ENCODE assay signal across 9 cellular contexts in genomic region chr6:111602481-111603404, GRCh38. TPM values are rescaled to one million over a fixed set of nuclear protein-coding genes. Genes with fewer than 3 reads are reported as not detected.
DNase-seq lines count a peak whose midpoint lies in the region; ATAC-seq, FAIRE-seq and TF ChIP-seq lines count a peak whose summit lies in the region.
"Had no signal": no experiment of that assay in that cellular context is flagged by ENCODE, and none has a peak within 500 bp of the region (broad histone marks: within the 10 kb centered on the region; RNA-seq: fewer than 3 reads in every experiment).

No MANE protein-coding gene starts in this region.

- no peak for TF ChIP-seq POLR2A in GM12878 (IDR thresholded peaks at IDR 0.05; ENCODE audit: low read depth, low read length)

- FAIRE-seq in GM12878 (lab: Jason Lieb, UNC): no peak

- TF ChIP-seq RAD21 in GM12878 (IDR thresholded peaks at IDR 0.05; ENCODE audit: insufficient read depth, low read depth, low read length): no peak

- H3K27ac Mint-ChIP-seq in GM23338: peak overlapping the region; percentile 17
- no peak overlapping the region for H3K27ac Mint-ChIP-seq in activated CD4-positive, alpha-beta memory T cell treated with anti-CD3 and anti-CD28 coated beads, Interleukin-2, amount 10 ng/mL, durations not matched to agents 7 days and 5 days

- RAD21 ChIA-PET in GM12878 (lab: Charles Lee; ENCODE audit: unreplicated experiment): interaction anchor here (1.1 to 1.6 kb wide), 2 partner anchors 118 to 344 kb away, joined by 3 read pairs; a partner anchor contains a TSS

- POLR2A ChIA-PET in GM12878 (lab: Charles Lee): no interaction called here
- POLR2A ChIA-PET in activated CD4-positive, alpha-beta memory T cell treated with anti-CD3 and anti-CD28 coated beads, Interleukin-2, amount 10 ng/mL, durations not matched to agents 7 days and 5 days (lab: Charles Lee): interaction anchor here (0.9 to 4.8 kb wide), 2 partner anchors 118 to 344 kb away, joined by 3 to 80 read pairs; partner anchors contain the start of gene REV3L

- H3K9me3 Mint-ChIP-seq in GM23338: no peaks in the 10 kb centered on the region
- H3K9me3 Mint-ChIP-seq in activated CD4-positive, alpha-beta memory T cell treated with anti-CD3 and anti-CD28 coated beads, Interleukin-2, amount 10 ng/mL, durations not matched to agents 7 days and 5 days: no peaks in the 10 kb centered on the region
- H3K9me3 Mint-ChIP-seq: naive B cell had no signal

- ATAC-seq in GM23338 (no peak), GM12878 (no peak), GM21723 (IDR thresholded peaks at IDR 0.05; ENCODE audit: unreplicated experiment) (no peak)

- H3K79me2 ChIP-seq in GM23338 (replicated peaks; ENCODE audit: insufficient read depth) (peaks cover 15% of the 10 kb centered on the region), GM12878 (ENCODE audit: control insufficient read depth, insufficient read depth, low read length) (peaks cover 35% of the 10 kb centered on the region)

- CTCF ChIA-PET in GM12878 (lab: Yijun Ruan, JAX): interaction anchor here (0.6 to 1.8 kb wide), 3 partner anchors 124 to 643 kb away, joined by 3 to 5 read pairs (median 4); no protein-coding TSS in a partner anchor
- CTCF ChIA-PET in activated CD4-positive, alpha-beta memory T cell treated with anti-CD3 and anti-CD28 coated beads, Interleukin-2, amount 10 ng/mL, durations not matched to agents 7 days and 5 days (lab: Charles Lee): interaction anchor here (1.8 kb wide), 1 partner anchor 440 kb away, joined by 4 read pairs; no protein-coding TSS in a partner anchor

- no peaks in the 10 kb centered on the region; the same call in 2 of the 3 replicates for H3K36me3 Mint-ChIP-seq in GM23338 (ENCODE audit: low read depth)
- peaks cover 19% of the 10 kb centered on the region for H3K36me3 Mint-ChIP-seq in activated CD4-positive, alpha-beta memory T cell treated with anti-CD3 and anti-CD28 coated beads, Interleukin-2, amount 10 ng/mL, durations not matched to agents 7 days and 5 days (ENCODE audit: low read depth)

- H3K4me2 ChIP-seq in GM23338 (peak overlapping the region; percentile 84), GM12878 (ENCODE audit: control insufficient read depth, insufficient read depth) (peak overlapping the region; percentile 89)

- TF ChIP-seq CTCF in GM23338 (conservative IDR thresholded peaks at IDR 0.05; ENCODE audit: low read depth in 2 of 2) (no peak), GM12878 (IDR thresholded peaks at IDR 0.05 in 2 of 3, conservative IDR thresholded peaks at IDR 0.05 in 1 of 3; ENCODE audit: control insufficient read depth in 2 of 3, extremely low read depth in 1 of 3, insufficient read depth in 1 of 3, low read depth in 3 of 3, low read length in 3 of 3) (no peak)

- H3K27ac ChIP-seq in GM23338 (ENCODE audit: low read depth) (no peak overlapping the region), GM12878 (ENCODE audit: control insufficient read depth, insufficient read depth) (peak overlapping the region; percentile 10; the same call in 1 of the 2 replicates)

- H3K9me2 ChIP-seq in GM23338 (ENCODE audit: insufficient read depth): no peaks in the 10 kb centered on the region

- H4K20me1 ChIP-seq in GM23338 (replicated peaks; ENCODE audit: insufficient read depth) (0 out of 2 replicates have a peak, but pooled peaks cover 3% of the 10 kb centered on the region), GM12878 (ENCODE audit: control insufficient read depth, insufficient read depth) (no peaks in the 10 kb centered on the region)

- intact Hi-C loops in GM12878 (cut with micrococcal nuclease; ENCODE audit: unreplicated experiment): loop anchor here (5.0 to 10.0 kb wide), 2 partner anchors 348 to 440 kb away; a partner anchor contains a TSS

- BruUV-seq in GM12878 (replicated peaks; lab: Mats Ljungman, UMichigan): no TSS peak

- in situ Hi-C loops in GM12878 (cut with MboI): no loop called here

- peak overlapping the region; percentile 58; the same call in 1 of the 2 replicates for H3K4me3 ChIP-seq in GM23338
- peak overlapping the region; percentile 9 for H3K4me3 ChIP-seq in GM12878

- no peak for DNase-seq in GM23338 (ENCODE audit: low spot score)
- DNase-seq in GM12878 (ENCODE audit: low read depth, low spot score): no peak
- DNase-seq in iris pigment epithelial cell (ENCODE audit: low read depth): peak; percentile 46
- peak; percentile 67 for DNase-seq in smooth muscle cell of the brain vasculature (ENCODE audit: low read depth, low spot score)
- DNase-seq in activated CD4-positive, alpha-beta memory T cell treated with anti-CD3 and anti-CD28 coated beads, Interleukin-2, amount 10 ng/mL, durations not matched to agents 7 days and 5 days: no peak
- DNase-seq in stimulated activated CD4-positive, alpha-beta T cell treated with anti-CD3 and anti-CD28 coated beads, Interleukin-4, amount 100 ng/mL, for 24 hours: no peak
- no peak for DNase-seq in stimulated activated naive CD4-positive, alpha-beta T cell (lab: John Stamatoyannopoulos, UW)
- DNase-seq: naive B cell had no signal

- no peak overlapping the region for H3K9ac ChIP-seq in GM12878 (ENCODE audit: control insufficient read depth, insufficient read depth, low read length)

- H3F3A ChIP-seq in GM23338 (replicated peaks; ENCODE audit: low read depth): peaks cover 4% of the 10 kb centered on the region; the same call in 1 of the 2 replicates

- SMC1A ChIA-PET in GM12878 (lab: Charles Lee; ENCODE audit: uncharacterized antibody, unreplicated experiment): interaction anchor here (0.8 to 1.0 kb wide), 2 partner anchors 62 to 247 kb away, joined by 3 read pairs; no protein-coding TSS in a partner anchor

- H3K4me1 ChIP-seq in GM23338 (ENCODE audit: insufficient read depth): peaks cover 44% of the 10 kb centered on the region
- H3K4me1 ChIP-seq in GM12878 (ENCODE audit: control insufficient read depth, insufficient read depth, low read length): peaks cover 11% of the 10 kb centered on the region; the same call in 1 of the 2 replicates

- peaks cover 11% of the 10 kb centered on the region for H3K27me3 Mint-ChIP-seq in GM23338 (ENCODE audit: insufficient read depth, low read depth, poor library complexity)
- H3K27me3 Mint-ChIP-seq in activated CD4-positive, alpha-beta memory T cell treated with anti-CD3 and anti-CD28 coated beads, Interleukin-2, amount 10 ng/mL, durations not matched to agents 7 days and 5 days: no peaks in the 10 kb centered on the region
- H3K27me3 Mint-ChIP-seq: naive B cell had no signal

- peak overlapping the region; percentile 32; the same call in 2 of the 3 replicates for H3K4me3 Mint-ChIP-seq in GM23338
- H3K4me3 Mint-ChIP-seq in activated CD4-positive, alpha-beta memory T cell treated with anti-CD3 and anti-CD28 coated beads, Interleukin-2, amount 10 ng/mL, durations not matched to agents 7 days and 5 days: no peak overlapping the region

- WGBS in GM12878 (ENCODE audit: insufficient coverage, insufficient replicate concordance, low lambda C conversion rate, missing lambda C conversion rate): 80% methylated on average over 11 of the region's 12 CpGs

- peaks cover 41% of the 10 kb centered on the region for H3K4me1 Mint-ChIP-seq in GM23338
- peaks cover 53% of the 10 kb centered on the region for H3K4me1 Mint-ChIP-seq in activated CD4-positive, alpha-beta memory T cell treated with anti-CD3 and anti-CD28 coated beads, Interleukin-2, amount 10 ng/mL, durations not matched to agents 7 days and 5 days

- H3K9me3 ChIP-seq in GM12878 (replicated peaks; ENCODE audit: control insufficient read depth, insufficient read depth, low read length): no peaks in the 10 kb centered on the region

- H3K36me3 ChIP-seq in GM23338 (ENCODE audit: insufficient read depth): no peaks in the 10 kb centered on the region
- H3K36me3 ChIP-seq in GM12878 (ENCODE audit: control insufficient read depth in 2 of 2, insufficient read depth in 2 of 2, low read length in 1 of 2): no peaks in the 10 kb centered on the region

- no peaks in the 10 kb centered on the region for H3K27me3 ChIP-seq in GM23338 (ENCODE audit: insufficient read depth)
- H3K27me3 ChIP-seq in GM12878 (replicated peaks in 1 of 2; ENCODE audit: control insufficient read depth in 2 of 2, insufficient read depth in 2 of 2, low read length in 1 of 2): no peaks in the 10 kb centered on the region

- no peak overlapping the region for H2AFZ ChIP-seq in GM23338
- no peak overlapping the region for H2AFZ ChIP-seq in GM12878 (ENCODE audit: control insufficient read depth, low read depth, low read length)

- no peak for TF ChIP-seq EP300 in GM12878 (IDR thresholded peaks at IDR 0.05; ENCODE audit: borderline replicate concordance in 1 of 2, control insufficient read depth in 1 of 2, low read depth in 2 of 2, low read length in 2 of 2)

TF ChIP-seq in GM12878, 131 proteins besides CTCF, POLR2A, EP300 and RAD21:
- TF ChIP-seq POLR2AphosphoS5 (IDR thresholded peaks at IDR 0.05; ENCODE audit: low read length): 0 out of 2 replicates have a peak, but pooled peaks have one; percentile 36
- TF ChIP-seq NFYA (IDR thresholded peaks at IDR 0.05; ENCODE audit: borderline replicate concordance, low read depth, low read length): no peak

RNA-seq across cellular contexts. Expression of gene TRAF3IP2, which starts 2.9 kb away (rescaled TPM):
- total RNA-seq in GM23338 (2014; rRNA removed; shearing (Covaris generic)): 29.5 and 34.0 TPM in 2 replicates
- polyA plus RNA-seq in GM23338 (2016; fragmentation: Nextera tagmentation; extraction: Ambion mirVana) (22.2 and 23.8 TPM in 2 replicates), GM12878 (2011; rRNA removed) (23.2 and 26.0 TPM in 2 replicates), GM12878 (2014; fragmentation: Illumina TruSeq; extraction: Trizol) (23.8 and 32.5 TPM in 2 replicates), GM12878 (2014; fragmentation: Nextera tagmentation; extraction: Ambion mirVana) (10 to 100 TPM; 17.0 to 18.9 TPM), GM12878 (2014; rRNA removed) (27.1 and 27.9 TPM in 2 replicates), GM12878 (2016; fragmentation: Nextera tagmentation; extraction: Ambion mirVana) (10 to 100 TPM; 17.7 to 18.9 TPM)
- total RNA-seq in GM12878 (2013; cell fraction: nucleolus; rRNA removed): 25.4 and 25.5 TPM in 2 replicates
- total RNA-seq in GM12878 (2014; rRNA removed) (33.7 and 40.7 TPM in 2 replicates), GM12878 (2014; rRNA removed; fragmentation: Illumina TruSeq; extraction: Trizol) (25.4 and 26.9 TPM in 2 replicates), GM12878 (2021) (26.9 and 30.4 TPM in 2 replicates)
- 25.3 TPM for polyA plus RNA-seq in GM12878 (2011; ENCODE audit: low read depth)
- polyA plus RNA-seq in GM12878 (2011; cell fraction: cytosol; rRNA removed): 35.6 TPM in 2 replicates
- polyA plus RNA-seq in GM12878 (2011; cell fraction: nucleus; rRNA removed): 19.3 and 20.2 TPM in 2 replicates
- 26.5 and 28.1 TPM in 2 replicates for polyA plus RNA-seq in GM12878 (2012)
- 31.6 and 46.8 TPM in 2 replicates for polyA minus RNA-seq in GM12878 (2011; rRNA and poly(A)+ RNA removed)
- polyA minus RNA-seq in GM12878 (2011; cell fraction: cytosol; rRNA and poly(A)+ RNA removed): 13.9 and 14.7 TPM in 2 replicates
- 13.9 and 19.9 TPM in 2 replicates for polyA minus RNA-seq in GM12878 (2011; cell fraction: nucleus; rRNA and poly(A)+ RNA removed)
- 10 to 100 TPM; 25.2 to 29.6 TPM for total RNA-seq in activated CD4-positive, alpha-beta memory T cell treated with anti-CD3 and anti-CD28 coated beads, Interleukin-2, amount 10 ng/mL, durations not matched to agents 7 days and 5 days

Comparison
In these comparisons a context has a peak if more than half of its experiments do, and no peak if none do; other contexts are left out.
1. DNase-seq: peak in iris pigment epithelial cell (single experiment) and smooth muscle cell of the brain vasculature (single experiment); none in GM23338 (single experiment), GM12878 (single experiment), activated CD4-positive, alpha-beta memory T cell treated with anti-CD3 and anti-CD28 coated beads, Interleukin-2, amount 10 ng/mL, durations not matched to agents 7 days and 5 days (single experiment), stimulated activated CD4-positive, alpha-beta T cell treated with anti-CD3 and anti-CD28 coated beads, Interleukin-4, amount 100 ng/mL, for 24 hours (single experiment) and stimulated activated naive CD4-positive, alpha-beta T cell (0 of 6).